In the genomic region with DNA sequence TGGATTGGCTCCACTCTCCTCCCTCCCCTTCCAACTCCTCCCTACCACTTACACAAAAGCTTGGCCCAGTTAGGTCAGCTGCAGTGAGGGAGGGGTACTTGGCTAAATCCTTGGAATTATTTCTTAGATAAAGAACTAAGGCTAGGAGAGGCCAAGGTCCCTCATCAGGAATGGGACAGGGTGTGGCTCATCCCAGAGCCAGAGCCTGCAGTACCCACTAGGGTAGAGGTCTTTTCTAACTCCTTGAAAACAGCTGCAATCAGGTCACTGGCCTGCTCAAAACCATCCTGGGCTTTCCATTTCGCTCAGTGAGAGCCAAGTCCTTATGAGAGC, we compare ENCODE assay signal across 32 cellular contexts. TPM values are rescaled to one million over a fixed set of nuclear protein-coding genes. Genes with fewer than 3 reads are reported as not detected.
A peak's percentile ranks its signal among the peaks of the same experiment; 100 is the strongest.
DNase-seq lines count a peak whose midpoint lies in the region; TF ChIP-seq lines count a peak whose summit lies in the region.
"Had no signal": no experiment of that assay in that cellular context is flagged by ENCODE, and none has a peak within 500 bp of the region (broad histone marks: within the 10 kb centered on the region; RNA-seq: fewer than 3 reads in every experiment).

No MANE protein-coding gene starts in this region.

- no peak overlapping the region for H4K91ac ChIP-seq in H9 (ENCODE audit: insufficient read length, low read depth, low read length)

- H3K4me2 ChIP-seq in H9 (ENCODE audit: insufficient read depth, insufficient read length, low read length) (peak overlapping the region; percentile 7), hepatocyte (peak overlapping the region; percentile 98), neural progenitor cell (peak overlapping the region; percentile 24)
- H3K4me2 ChIP-seq: A549 had no signal

- no CpG with 5 or more reads among the region's 1 CpG for WGBS in H9 (ENCODE audit: extremely low coverage, insufficient read length, low lambda C conversion rate)
- 84% methylated on average over 1 of the region's 1 CpG for WGBS in hepatocyte (ENCODE audit: low lambda C conversion rate, missing lambda C conversion rate)

- H3K23me2 ChIP-seq in H9 (ENCODE audit: insufficient read length, low read depth, low read length, poor library complexity, severe bottlenecking): peaks cover 9% of the 10 kb centered on the region

- H3K36me3 ChIP-seq in WERI-Rb-1 (peaks cover 22% of the 10 kb centered on the region), hepatocyte (replicated peaks; ENCODE audit: insufficient read depth, low read depth) (no peaks in the 10 kb centered on the region), neural progenitor cell (no peaks in the 10 kb centered on the region), A673 (ENCODE audit: insufficient read depth, low read length, poor library complexity, severe bottlenecking) (no peaks in the 10 kb centered on the region)
- H3K36me3 ChIP-seq: MG63, spleen had no signal

- H3K18ac ChIP-seq in H9 (ENCODE audit: insufficient read length, low read depth, low read length): no peak overlapping the region

- H2AK5ac ChIP-seq in H9 (ENCODE audit: insufficient read length, low read length): no peak overlapping the region

- H3K27ac ChIP-seq in H9 (ENCODE audit: insufficient read length, low read depth, low read length): no peak overlapping the region
- peak overlapping the region; percentile 82 for H3K27ac ChIP-seq in WERI-Rb-1
- H3K27ac ChIP-seq in hepatocyte: peak overlapping the region; percentile 81
- no peak overlapping the region for H3K27ac ChIP-seq in neural progenitor cell
- H3K27ac ChIP-seq in A673 (ENCODE audit: low read depth, low read length, poor library complexity, severe bottlenecking): no peak overlapping the region
- H3K27ac ChIP-seq: A549, ascending aorta, esophagus muscularis mucosa, spleen, testis had no signal

- peaks cover 27% of the 10 kb centered on the region for H3F3A ChIP-seq in neural progenitor cell (ENCODE audit: low read depth)

- peak overlapping the region in 1 of 2 experiments; percentile 62; a peak in 1 of 5 replicates for H3K4me3 Mint-ChIP-seq in H9
- no peak overlapping the region for H3K4me3 Mint-ChIP-seq in neural progenitor cell
- H3K4me3 Mint-ChIP-seq: activated CD8-positive, alpha-beta memory T cell treated with anti-CD3 and anti-CD28 coated beads, Interleukin-2, amount 10 ng/mL, durations not matched to agents 7 days and 5 days; stimulated activated naive CD8-positive, alpha-beta T cell treated with anti-CD3 and anti-CD28 coated beads, Interleukin-15, Interleukin-2, amounts not matched to agents 100 ng/mL and 50 ng/mL, for 24 hours had no signal

- H3K36me3 Mint-ChIP-seq in H9 (ENCODE audit: insufficient read depth in 1 of 3, low read depth in 3 of 3): peaks cover 0 to 3% (median 0%) of the 10 kb centered on the region in 3 experiments; a peak in 3 of 7 replicates
- no peaks in the 10 kb centered on the region for H3K36me3 Mint-ChIP-seq in neural progenitor cell
- H3K36me3 Mint-ChIP-seq: activated CD8-positive, alpha-beta memory T cell treated with anti-CD3 and anti-CD28 coated beads, Interleukin-2, amount 10 ng/mL, durations not matched to agents 7 days and 5 days; CD8-positive, alpha-beta T cell had no signal

- no peak overlapping the region for H3T11ph ChIP-seq in H9 (ENCODE audit: low read length)

- peaks cover 11% of the 10 kb centered on the region; the same call in 1 of the 2 replicates for H3K4me1 ChIP-seq in H9 (ENCODE audit: insufficient read depth, low read length)
- H3K4me1 ChIP-seq in hepatocyte (ENCODE audit: insufficient read depth): peaks cover 28% of the 10 kb centered on the region
- peaks cover 21% of the 10 kb centered on the region for H3K4me1 ChIP-seq in neural progenitor cell
- H3K4me1 ChIP-seq in A673 (ENCODE audit: insufficient read depth, low read length, poor library complexity, severe bottlenecking): peaks cover 7% of the 10 kb centered on the region

- H2AFZ ChIP-seq in H9 (ENCODE audit: low read length) (no peak overlapping the region), hepatocyte (no peak overlapping the region), neural progenitor cell (replicated peaks) (peak overlapping the region; percentile 77)

- DNase-seq in H9: no peak
- DNase-seq in WERI-Rb-1: no peak
- DNase-seq in hepatocyte (ENCODE audit: low spot score): no peak
- DNase-seq in neural progenitor cell (ENCODE audit: low spot score): peak; percentile 30
- no peak for DNase-seq in DMS53 treated with DMSO at 0.1 percent for 48 hours (lab: John Stamatoyannopoulos, UW; ENCODE audit: unreplicated experiment)
- DNase-seq in A673 (ENCODE audit: low spot score): no peak
- no peak for DNase-seq in HUDEP-2 (lab: John Stamatoyannopoulos, UW; ENCODE audit: unreplicated experiment in 76 of 76)
- no peak for DNase-seq in NCI-H510A (lab: John Stamatoyannopoulos, UW)
- DNase-seq: activated CD4-positive, alpha-beta T cell treated with anti-CD3 and anti-CD28 coated beads, Interleukin-2, amount 50 U/mL, for 4 hours; activated CD8-positive, alpha-beta memory T cell treated with anti-CD3 and anti-CD28 coated beads, Interleukin-2, amount 10 ng/mL, durations not matched to agents 7 days and 5 days; activated T-cell treated with anti-CD3 and anti-CD28 coated beads, Interleukin-2, amount 50 U/mL, for 48 hours; CD8-positive, alpha-beta T cell; dermis blood vessel endothelial cell; foreskin fibroblast; HCEC 1CT; KG1; left cardiac atrium; MG63; NCI-H187 treated with DMSO at 0.1 percent for 48 hours; PC-3; right cardiac atrium; spleen; stimulated activated CD8-positive, alpha-beta memory T cell treated with anti-CD3 and anti-CD28 coated beads, Interleukin-4, amount 100 ng/mL, for 48 hours; testis had no signal

- H4K20me1 ChIP-seq in H9 (ENCODE audit: control insufficient read depth, insufficient read depth, insufficient read length) (no peaks in the 10 kb centered on the region), hepatocyte (ENCODE audit: insufficient read depth, poor library complexity, severe bottlenecking) (no peaks in the 10 kb centered on the region), neural progenitor cell (ENCODE audit: low read depth) (no peaks in the 10 kb centered on the region)

- H3K9me3 ChIP-seq in H9 (ENCODE audit: control insufficient read depth, low read depth, low read length) (no peaks in the 10 kb centered on the region), WERI-Rb-1 (ENCODE audit: severe bottlenecking) (no peaks in the 10 kb centered on the region), hepatocyte (ENCODE audit: low read depth) (no peaks in the 10 kb centered on the region), neural progenitor cell (ENCODE audit: low read depth) (no peaks in the 10 kb centered on the region), A673 (ENCODE audit: low read depth, low read length, poor library complexity, severe bottlenecking) (no peaks in the 10 kb centered on the region)
- H3K9me3 ChIP-seq: A549, ascending aorta, esophagus muscularis mucosa, MG63, spleen, testis had no signal

- H3K56ac ChIP-seq in H9 (ENCODE audit: insufficient read length, low read depth, low read length): no peak overlapping the region

- H3K4me3 ChIP-seq in WERI-Rb-1 (ENCODE audit: low read depth, low read length) (no peak overlapping the region), hepatocyte (no peak overlapping the region), neural progenitor cell (no peak overlapping the region), A673 (ENCODE audit: low read depth, low read length, poor library complexity, severe bottlenecking) (no peak overlapping the region)
- H3K4me3 ChIP-seq: A549, ascending aorta, esophagus muscularis mucosa, GM12878, MG63, spleen, testis had no signal

- no peak overlapping the region for H3K14ac ChIP-seq in H9 (ENCODE audit: insufficient read depth, low read length)

- H3K4me1 Mint-ChIP-seq in H9 (peaks cover 65 to 73% of the 10 kb centered on the region in 2 experiments), neural progenitor cell (peaks cover 20% of the 10 kb centered on the region)

- H3K27me3 Mint-ChIP-seq in H9 (ENCODE audit: low read depth) (peaks cover 46% of the 10 kb centered on the region), neural progenitor cell (ENCODE audit: insufficient read depth, low read depth) (peaks cover 17% of the 10 kb centered on the region)

- H3K9me2 ChIP-seq in hepatocyte (replicated peaks; ENCODE audit: insufficient read depth): no peaks in the 10 kb centered on the region

- H3K27me3 ChIP-seq in H9 (ENCODE audit: insufficient read depth, low read length) (no peaks in the 10 kb centered on the region; the same call in 1 of the 2 replicates), WERI-Rb-1 (ENCODE audit: insufficient read depth, low read depth, severe bottlenecking) (no peaks in the 10 kb centered on the region), hepatocyte (no peaks in the 10 kb centered on the region), neural progenitor cell (peaks cover 45% of the 10 kb centered on the region), A673 (replicated peaks; ENCODE audit: insufficient read depth, low read depth, low read length, poor library complexity) (no peaks in the 10 kb centered on the region)
- H3K27me3 ChIP-seq: ascending aorta, MG63, spleen, testis had no signal

- intact Hi-C loops in A673 (cut with micrococcal nuclease; ENCODE audit: unreplicated experiment): no loop called here

- no peak overlapping the region for H2BK20ac ChIP-seq in H9 (ENCODE audit: low read depth, low read length, poor library complexity, severe bottlenecking)

- H3K27ac Mint-ChIP-seq in H9 (peak overlapping the region in 2 of 3 experiments; percentile 42 to 73; a peak in 2 of 7 replicates), neural progenitor cell (no peak overlapping the region)
- H3K27ac Mint-ChIP-seq: activated CD8-positive, alpha-beta memory T cell treated with anti-CD3 and anti-CD28 coated beads, Interleukin-2, amount 10 ng/mL, durations not matched to agents 7 days and 5 days; CD8-positive, alpha-beta T cell; stimulated activated naive CD8-positive, alpha-beta T cell treated with anti-CD3 and anti-CD28 coated beads, Interleukin-15, Interleukin-2, amounts not matched to agents 100 ng/mL and 50 ng/mL, for 24 hours; T-helper 1 cell treated with Interleukin-12 subunit alpha and Interleukin-12 subunit beta and Interleukin-4 antibody, amounts not matched to agents 30 μg/mL and 1 μg/mL, for 36 hours had no signal

- H3K9me3 Mint-ChIP-seq in H9 (peaks cover 0 to 2% of the 10 kb centered on the region in 2 experiments; a peak in 1 of 5 replicates), neural progenitor cell (no peaks in the 10 kb centered on the region)
- H3K9me3 Mint-ChIP-seq: CD8-positive, alpha-beta T cell; stimulated activated naive CD8-positive, alpha-beta T cell treated with anti-CD3 and anti-CD28 coated beads, Interleukin-15, Interleukin-2, amounts not matched to agents 100 ng/mL and 50 ng/mL, for 24 hours; T-helper 1 cell treated with Interleukin-12 subunit alpha and Interleukin-12 subunit beta and Interleukin-4 antibody, amounts not matched to agents 30 μg/mL and 1 μg/mL, for 36 hours had no signal

- no peak overlapping the region for H2BK120ac ChIP-seq in H9 (ENCODE audit: low read depth, low read length, poor library complexity, severe bottlenecking)

- H4K5ac ChIP-seq in H9 (ENCODE audit: insufficient read length, low read depth, low read length): no peak overlapping the region

- H3K4ac ChIP-seq in H9 (ENCODE audit: low read depth, low read length): no peak overlapping the region

- no peak overlapping the region for H3K23ac ChIP-seq in H9 (ENCODE audit: insufficient read length, low read depth, low read length)

- CTCF ChIA-PET in A673 (lab: Charles Lee): interaction anchor here (1.3 kb wide), 1 partner anchor 9 kb away, joined by 3 read pairs; no protein-coding TSS in a partner anchor

- H2BK15ac ChIP-seq in H9 (ENCODE audit: low read depth, low read length): no peak overlapping the region

- no peak overlapping the region for H3K9ac ChIP-seq in H9 (ENCODE audit: extremely low read depth, insufficient read length, low read length)
- no peak overlapping the region for H3K9ac ChIP-seq in neural progenitor cell

- no peaks in the 10 kb centered on the region for H3K79me1 ChIP-seq in H9 (ENCODE audit: insufficient read depth, low read depth, low read length, poor library complexity, severe bottlenecking)

- no peak overlapping the region for H4K8ac ChIP-seq in H9 (replicated peaks; ENCODE audit: insufficient read length, low read depth, low read length)

- TF ChIP-seq CTCF in H9 (conservative IDR thresholded peaks at IDR 0.05): no peak
- no peak for TF ChIP-seq CTCF in WERI-Rb-1 (IDR thresholded peaks at IDR 0.05; ENCODE audit: low read depth, low read length)
- TF ChIP-seq CTCF in hepatocyte (IDR thresholded peaks at IDR 0.05; ENCODE audit: poor library complexity): no peak
- no peak for TF ChIP-seq CTCF in neural progenitor cell (IDR thresholded peaks at IDR 0.05)
- no peak for TF ChIP-seq CTCF in A673 (conservative IDR thresholded peaks at IDR 0.05; ENCODE audit: low read depth, low read length)

- H2BK12ac ChIP-seq in H9 (ENCODE audit: insufficient read length, low read depth, low read length): no peak overlapping the region

- no peaks in the 10 kb centered on the region for H3K79me2 ChIP-seq in H9 (ENCODE audit: insufficient read depth, low read length)
- H3K79me2 ChIP-seq in hepatocyte: peaks cover 13% of the 10 kb centered on the region
- H3K79me2 ChIP-seq in neural progenitor cell (ENCODE audit: low read depth): no peaks in the 10 kb centered on the region

- H2BK5ac ChIP-seq in H9 (ENCODE audit: insufficient read length, low read length): no peak overlapping the region

- no TSS peak for BruUV-seq in A673 (replicated peaks; lab: Mats Ljungman, UMichigan)

- POLR2A ChIA-PET in A673 (lab: Charles Lee; ENCODE audit: low non-redundant PET): no interaction called here

RNA-seq across cellular contexts. Expression of a gene that starts 1.9 kb away (rescaled TPM):
- total RNA-seq in H9 (2021) (8.7 and 9.1 TPM in 2 replicates), hepatocyte (41.9 and 54.5 TPM in 2 replicates), neural progenitor cell (ENCODE audit: low replicate concordance) (2.4 TPM in 2 replicates), A673 (2021) (4.4 and 6.4 TPM in 2 replicates)
- polyA plus RNA-seq in hepatocyte: 34.8 and 43.1 TPM in 2 replicates

RNA-seq across cellular contexts. Expression of a gene that starts 36.4 kb away (rescaled TPM):
- total RNA-seq in H9 (2021) (5.1 and 5.4 TPM in 2 replicates), hepatocyte (12.8 and 19.5 TPM in 2 replicates), neural progenitor cell (ENCODE audit: low replicate concordance) (3.1 and 5.5 TPM in 2 replicates), A673 (2021) (37.7 and 47.1 TPM in 2 replicates)
- polyA plus RNA-seq in hepatocyte: 11.0 and 14.5 TPM in 2 replicates

RNA-seq across cellular contexts. Expression of a gene that starts 37.8 kb away (rescaled TPM):
- total RNA-seq in H9 (2021): 0.13 TPM in 1 of 2 replicates, not detected in the other
- total RNA-seq in hepatocyte: 1,128 and 1,263 TPM in 2 replicates
- polyA plus RNA-seq in hepatocyte: 613 and 763 TPM in 2 replicates
- total RNA-seq in neural progenitor cell (ENCODE audit: low replicate concordance): 0.25 and 1.2 TPM in 2 replicates
- 0.26 TPM in 1 of 2 replicates, not detected in the other for total RNA-seq in A673 (2021)
- total RNA-seq: PC-3 had no signal

RNA-seq across cellular contexts. Expression of a gene that starts 42.9 kb away (rescaled TPM):
- total RNA-seq in H9 (2021) (not detected in 2 replicates), hepatocyte (not detected in 2 replicates), neural progenitor cell (ENCODE audit: low replicate concordance) (not detected in 2 replicates), A673 (2021) (not detected in 2 replicates)
- not detected in 2 replicates for polyA plus RNA-seq in hepatocyte
- total RNA-seq: activated CD8-positive, alpha-beta memory T cell treated with anti-CD3 and anti-CD28 coated beads, Interleukin-2, amount 10 ng/mL, durations not matched to agents 7 days and 5 days; ascending aorta; cardiac septum; CD8-positive, alpha-beta T cell; dermis blood vessel endothelial cell; esophagus muscularis mucosa; GM12878; left cardiac atrium; PC-3; right cardiac atrium; Right ventricle myocardium inferior; spleen; testis had no signal
- polyA plus RNA-seq: A549, GM12878, right cardiac atrium, spleen had no signal

RNA-seq across cellular contexts. Expression of a gene that starts 50.6 kb away (rescaled TPM):
- total RNA-seq in H9 (2021) (82.8 and 83.3 TPM in 2 replicates), hepatocyte (81.6 and 82.9 TPM in 2 replicates), neural progenitor cell (ENCODE audit: low replicate concordance) (44.6 and 65.0 TPM in 2 replicates), A673 (2021) (115 TPM in 2 replicates)
- 118 and 122 TPM in 2 replicates for polyA plus RNA-seq in hepatocyte

Comparison
In these comparisons a context has a peak if more than half of its experiments do, and no peak if none do; other contexts are left out.
1. H3K27ac ChIP-seq: peak in WERI-Rb-1 (single experiment) and hepatocyte (single experiment); none in H9 (single experiment), neural progenitor cell (single experiment) and A673 (single experiment).
2. H3K4me2 ChIP-seq: peak in every context shown above with its lines; median percentile 98 in hepatocyte; 24 in neural progenitor cell; 7 in H9.
3. RNA of a gene that starts 37.8 kb away (total RNA-seq): 1,128 to 1,263 TPM in hepatocyte; 0.25 to 1.2 TPM in neural progenitor cell, 0.26 TPM in A673 and 0.13 TPM in H9; every median in the first group is over 100 times any median in the second.